Comparison of ENCODE assay signal across 27 cellular contexts in genomic region chr19:4224470-4224869, GRCh38. TPM values are rescaled to one million over a fixed set of nuclear protein-coding genes. Genes with fewer than 3 reads are reported as not detected.
DNase-seq lines count a peak whose midpoint lies in the region; ATAC-seq and TF ChIP-seq lines count a peak whose summit lies in the region.
"Had no signal": no experiment of that assay in that cellular context is flagged by ENCODE, and none has a peak within 500 bp of the region (broad histone marks: within the 10 kb centered on the region; RNA-seq: fewer than 3 reads in every experiment).

No MANE protein-coding gene starts in this region.

- no peak overlapping the region for H4K8ac ChIP-seq in IMR-90 (ENCODE audit: low read depth in 2 of 2, low read length in 2 of 2)

- H2BK15ac ChIP-seq in IMR-90 (ENCODE audit: low read depth, low read length), result no peak overlapping the region

- H3K79me1 ChIP-seq in IMR-90 (ENCODE audit: low read depth in 1 of 2, low read length in 2 of 2), result no peaks in the 10 kb centered on the region

- H3K4me1 ChIP-seq in IMR-90 (ENCODE audit: control insufficient read depth, insufficient read depth, low read length) (peaks cover 8% of the 10 kb centered on the region; the same call in 1 of the 2 replicates), endodermal cell (ENCODE audit: control insufficient read depth, insufficient read depth, low read length) (no peaks in the 10 kb centered on the region), gastroesophageal sphincter (no peaks in the 10 kb centered on the region)

- H3K4me3 ChIP-seq in IMR-90 (ENCODE audit: insufficient read depth, low read depth, low read length) (no peak overlapping the region), endodermal cell (ENCODE audit: low read length) (no peak overlapping the region), gastroesophageal sphincter (no peak overlapping the region)
- H3K4me3 ChIP-seq: BLaER1, PC-9 had no signal

- H4K91ac ChIP-seq in IMR-90 (ENCODE audit: insufficient read depth, low read depth, low read length), result no peak overlapping the region

- TF ChIP-seq RAD21 in IMR-90 (IDR thresholded peaks at IDR 0.05; ENCODE audit: low read length), result no peak

- no peaks in the 10 kb centered on the region for H3K4me1 Mint-ChIP-seq in endodermal cell
- no peaks in the 10 kb centered on the region for H3K4me1 Mint-ChIP-seq in neural crest cell
- H3K4me1 Mint-ChIP-seq in activated T-helper 17 cell treated with anti-CD3 and anti-CD28 coated beads, Interleukin-2, amount 50 U/mL, for 72 hours, result no peaks in the 10 kb centered on the region
- peaks cover 0 to 2% (median under 1%) of the 10 kb centered on the region in 4 donors for H3K4me1 Mint-ChIP-seq in naive thymus-derived CD8-positive, alpha-beta T cell

- peaks cover 6% of the 10 kb centered on the region for H3K27me3 ChIP-seq in IMR-90 (ENCODE audit: control insufficient read depth, insufficient read depth, low read length)
- no peaks in the 10 kb centered on the region for H3K27me3 ChIP-seq in endodermal cell (ENCODE audit: control insufficient read depth, insufficient read depth, low read length, poor library complexity, severe bottlenecking)
- peaks cover 23% of the 10 kb centered on the region for H3K27me3 ChIP-seq in gastroesophageal sphincter
- H3K27me3 ChIP-seq: BLaER1 had no signal

- no peaks in the 10 kb centered on the region; the same call in 1 of the 2 replicates for H3K9me1 ChIP-seq in IMR-90 (ENCODE audit: insufficient read depth, low read length)

- H3K27me3 Mint-ChIP-seq in endodermal cell (ENCODE audit: insufficient read depth), result peaks cover 2% of the 10 kb centered on the region
- H3K27me3 Mint-ChIP-seq in neural crest cell (ENCODE audit: low read depth), result peaks cover 2% of the 10 kb centered on the region
- H3K27me3 Mint-ChIP-seq in activated T-helper 17 cell treated with anti-CD3 and anti-CD28 coated beads, Interleukin-2, amount 50 U/mL, for 72 hours, result peaks cover 4% of the 10 kb centered on the region
- peaks cover 0 to 2% (median under 1%) of the 10 kb centered on the region in 5 donors for H3K27me3 Mint-ChIP-seq in naive thymus-derived CD8-positive, alpha-beta T cell
- H3K27me3 Mint-ChIP-seq: CD4-positive, CD25-positive, alpha-beta regulatory T cell had no signal

- H3K14ac ChIP-seq in IMR-90 (replicated peaks; ENCODE audit: low read depth, low read length), result no peak overlapping the region

- no peak overlapping the region for H4K5ac ChIP-seq in IMR-90 (ENCODE audit: low read depth, low read length)

- H2AFZ ChIP-seq in IMR-90 (replicated peaks; ENCODE audit: low read length, poor library complexity), result peak overlapping the region; percentile 32
- H2AFZ ChIP-seq: PC-9 had no signal

- H2BK5ac ChIP-seq in IMR-90 (ENCODE audit: low read depth, low read length, poor library complexity, severe bottlenecking), result no peak overlapping the region

- WGBS in IMR-90 (ENCODE audit: extremely low coverage in 2 of 2, insufficient read length in 1 of 2), 2 experiments, result 45% methylated on average over 4 of the region's 15 CpGs; no CpG with 5 or more reads in 1 of the 2 experiments
- WGBS in endodermal cell (ENCODE audit: insufficient coverage in 1 of 2, insufficient read length in 1 of 2), 2 experiments, result 80 to 85% methylated on average over 15 of the region's 15 CpGs
- 80% methylated on average over 2 of the region's 15 CpGs; no CpG with 5 or more reads in 1 of the 2 donors for WGBS in gastroesophageal sphincter (ENCODE audit: low coverage in 1 of 2), 2 donors

- ATAC-seq in IMR-90 (ENCODE audit: low read depth) (no peak), gastroesophageal sphincter (no peak)
- ATAC-seq in activated T-helper 17 cell treated with anti-CD3 and anti-CD28 coated beads, Interleukin-2, amount 50 U/mL, for 72 hours (replicated peaks), result no peak
- no peak for ATAC-seq in naive thymus-derived CD8-positive, alpha-beta T cell

- no peak overlapping the region for H2BK120ac ChIP-seq in IMR-90 (ENCODE audit: low read depth, low read length)

- H3K27ac Mint-ChIP-seq in endodermal cell (no peak overlapping the region), neural crest cell (ENCODE audit: unreplicated experiment) (peak overlapping the region; percentile 82)
- H3K27ac Mint-ChIP-seq in activated T-helper 17 cell treated with anti-CD3 and anti-CD28 coated beads, Interleukin-2, amount 50 U/mL, for 72 hours, result no peak overlapping the region
- H3K27ac Mint-ChIP-seq in naive thymus-derived CD8-positive, alpha-beta T cell, result peak overlapping the region in 1 of 10 donors; percentile 29
- H3K27ac Mint-ChIP-seq: CD4-positive, CD25-positive, alpha-beta regulatory T cell; H9 had no signal

- TF ChIP-seq EP300 in gastroesophageal sphincter (IDR thresholded peaks at IDR 0.05), result no peak

- DNase-seq in D341Med (ENCODE audit: low spot score) (peak; percentile 21), IMR-90 (no peak), endodermal cell (no peak), neural crest cell (ENCODE audit: low read depth, low spot score) (no peak), NCI-H2227 treated with DMSO at 0.1 percent for 48 hours (lab: John Stamatoyannopoulos, UW) (no peak)
- DNase-seq in naive thymus-derived CD8-positive, alpha-beta T cell, result no peak
- DNase-seq: CD4-positive, CD25-positive, alpha-beta regulatory T cell; H9; Kasumi-1; MV-4-11; NCI-H1105; NCI-H1436 treated with DMSO at 0.1 percent for 48 hours; NCI-H187 treated with DMSO at 0.1 percent for 48 hours; NCI-H2107; NCI-H446; NCI-H524 treated with DMSO at 0.1 percent for 48 hours; NCI-H82; NK-92 treated with Interleukin-12 subunit alpha and Interleukin-12 subunit beta, amount 100 ng/mL, for 24 hours; PC-9; SIG-M5; SK-N-SH; SW 1271 had no signal

- H3K9me3 Mint-ChIP-seq in endodermal cell, result no peaks in the 10 kb centered on the region
- no peaks in the 10 kb centered on the region for H3K9me3 Mint-ChIP-seq in neural crest cell
- H3K9me3 Mint-ChIP-seq in activated T-helper 17 cell treated with anti-CD3 and anti-CD28 coated beads, Interleukin-2, amount 50 U/mL, for 72 hours, result no peaks in the 10 kb centered on the region
- no peaks in the 10 kb centered on the region for H3K9me3 Mint-ChIP-seq in naive thymus-derived CD8-positive, alpha-beta T cell
- H3K9me3 Mint-ChIP-seq: CD4-positive, CD25-positive, alpha-beta regulatory T cell; H9 had no signal

- POLR2A ChIA-PET in IMR-90 (lab: Charles Lee; ENCODE audit: unreplicated experiment), result no interaction called here
- POLR2A ChIA-PET in naive thymus-derived CD8-positive, alpha-beta T cell (lab: Charles Lee), result no interaction called here

- in situ Hi-C loops in IMR-90 (cut with MboI; ENCODE audit: low sequenced_read_pairs), result no loop called here

- no peak for TF ChIP-seq CTCF in IMR-90 (conservative IDR thresholded peaks at IDR 0.05; ENCODE audit: low read depth, low read length)
- TF ChIP-seq CTCF in endodermal cell (conservative IDR thresholded peaks at IDR 0.05), result no peak
- TF ChIP-seq CTCF in neural crest cell (conservative IDR thresholded peaks at IDR 0.05), result no peak
- TF ChIP-seq CTCF in gastroesophageal sphincter (IDR thresholded peaks at IDR 0.05), result no peak

- H3K4me3 Mint-ChIP-seq in endodermal cell (no peak overlapping the region), neural crest cell (no peak overlapping the region)
- no peak overlapping the region for H3K4me3 Mint-ChIP-seq in activated T-helper 17 cell treated with anti-CD3 and anti-CD28 coated beads, Interleukin-2, amount 50 U/mL, for 72 hours
- H3K4me3 Mint-ChIP-seq in naive thymus-derived CD8-positive, alpha-beta T cell, result no peak overlapping the region
- H3K4me3 Mint-ChIP-seq: CD4-positive, CD25-positive, alpha-beta regulatory T cell; H9 had no signal

- H3K23ac ChIP-seq in IMR-90 (ENCODE audit: low read depth, low read length), result no peak overlapping the region

- intact Hi-C loops in IMR-90 (cut with micrococcal nuclease), result no loop called here

- H4K20me1 ChIP-seq in IMR-90 (ENCODE audit: insufficient read depth, low read length), result no peaks in the 10 kb centered on the region
- H4K20me1 ChIP-seq: BLaER1 had no signal

- no TSS peak for BruUV-seq in IMR-90 (replicated peaks; lab: Mats Ljungman, UMichigan)

- no peak overlapping the region for H2BK20ac ChIP-seq in IMR-90 (ENCODE audit: low read depth, low read length)

- H2AK5ac ChIP-seq in IMR-90 (ENCODE audit: low read depth, low read length), result no peak overlapping the region

- H3K4me2 ChIP-seq in IMR-90 (ENCODE audit: low read depth, low read length), result no peak overlapping the region
- H3K4me2 ChIP-seq: BLaER1, PC-9, SK-N-SH had no signal

- H3K27ac ChIP-seq in IMR-90 (ENCODE audit: insufficient read depth, low read length) (no peak overlapping the region), endodermal cell (ENCODE audit: low read depth, low read length) (peak overlapping the region; percentile 53), gastroesophageal sphincter (no peak overlapping the region)
- H3K27ac ChIP-seq: BLaER1, HL-60, PC-9 had no signal

- no peak overlapping the region for H3K18ac ChIP-seq in IMR-90 (ENCODE audit: low read depth, low read length)

- H3K9ac ChIP-seq in IMR-90 (ENCODE audit: low read depth, low read length), result no peak overlapping the region
- H3K9ac ChIP-seq in endodermal cell (ENCODE audit: extremely low read depth, low read length, poor library complexity, severe bottlenecking), result no peak overlapping the region
- H3K9ac ChIP-seq: BLaER1, SK-N-SH had no signal

- no peak overlapping the region for H3K56ac ChIP-seq in IMR-90 (ENCODE audit: extremely low read depth, insufficient read depth, low read length)

- dilution Hi-C loops in IMR-90 (cut with HindIII; ENCODE audit: low sequenced_read_pairs, unreplicated experiment), result no loop called here

- CTCF ChIA-PET in IMR-90 (lab: Yijun Ruan, JAX), result no interaction called here

- H2AK9ac ChIP-seq in IMR-90 (replicated peaks; ENCODE audit: low read depth, low read length, poor library complexity), result no peak overlapping the region

- TF ChIP-seq POLR2A in IMR-90 (IDR thresholded peaks at IDR 0.05; ENCODE audit: low read depth, low read length) (no peak), gastroesophageal sphincter (IDR thresholded peaks at IDR 0.05) (no peak)

- H3K36me3 Mint-ChIP-seq in endodermal cell (ENCODE audit: low read depth) (no peaks in the 10 kb centered on the region), neural crest cell (ENCODE audit: low read depth) (no peaks in the 10 kb centered on the region)
- no peaks in the 10 kb centered on the region for H3K36me3 Mint-ChIP-seq in activated T-helper 17 cell treated with anti-CD3 and anti-CD28 coated beads, Interleukin-2, amount 50 U/mL, for 72 hours (ENCODE audit: low read depth)
- H3K36me3 Mint-ChIP-seq in naive thymus-derived CD8-positive, alpha-beta T cell, result no peaks in the 10 kb centered on the region
- H3K36me3 Mint-ChIP-seq: CD4-positive, CD25-positive, alpha-beta regulatory T cell had no signal

- H3K9me3 ChIP-seq in IMR-90 (ENCODE audit: control insufficient read depth, insufficient read depth, low read length) (no peaks in the 10 kb centered on the region), endodermal cell (ENCODE audit: control insufficient read depth, low read length) (no peaks in the 10 kb centered on the region), gastroesophageal sphincter (no peaks in the 10 kb centered on the region)
- H3K9me3 ChIP-seq: BLaER1, SK-N-SH had no signal

- H3K36me3 ChIP-seq in IMR-90 (ENCODE audit: control insufficient read depth, insufficient read depth, low read length) (no peaks in the 10 kb centered on the region), endodermal cell (ENCODE audit: control insufficient read depth, insufficient read depth, low read length) (no peaks in the 10 kb centered on the region), gastroesophageal sphincter (no peaks in the 10 kb centered on the region)
- H3K36me3 ChIP-seq: BLaER1 had no signal

- H3K4ac ChIP-seq in IMR-90 (ENCODE audit: low read depth, low read length), result no peak overlapping the region

RNA-seq across cellular contexts. Expression of gene EBI3, which starts 4.9 kb away (rescaled TPM):
- 0.28 and 0.36 TPM in 2 replicates for total RNA-seq in IMR-90 (2012; rRNA removed)
- 2.7 and 3.0 TPM in 2 replicates for polyA plus RNA-seq in IMR-90 (2012; rRNA removed)
- 2.8 and 6.8 TPM in 2 replicates for polyA plus RNA-seq in IMR-90 (2012; cell fraction: cytosol; rRNA removed)
- polyA plus RNA-seq in IMR-90 (2012; cell fraction: nucleus; rRNA removed; ENCODE audit: low replicate concordance), result 2.5 and 2.7 TPM in 2 replicates
- not detected for total RNA-seq in endodermal cell
- 0.25 TPM for polyA plus RNA-seq in endodermal cell (2013, experiment 1 of 2)
- polyA plus RNA-seq in endodermal cell (2013, experiment 2 of 2), result 0.54 TPM
- not detected in 2 replicates for total RNA-seq in neural crest cell
- total RNA-seq in gastroesophageal sphincter, result 1 to 10 TPM in 1 of 4 donors, under 1 TPM in 2, not detected in 1; 0.54 to 8.2 (median 0.96) TPM
- total RNA-seq in activated T-helper 17 cell treated with anti-CD3 and anti-CD28 coated beads, Interleukin-2, amount 50 U/mL, for 72 hours, result 10 to 100 TPM; 18.3 to 23.6 TPM
- total RNA-seq in naive thymus-derived CD8-positive, alpha-beta T cell, result under 1 TPM; 0.36 to 0.47 TPM
- not detected for polyA plus RNA-seq in naive thymus-derived CD8-positive, alpha-beta T cell
- total RNA-seq: CD4-positive, CD25-positive, alpha-beta regulatory T cell; PC-9 had no signal

RNA-seq across cellular contexts. Expression of gene YJU2, which starts 22.4 kb away (rescaled TPM):
- total RNA-seq in IMR-90 (2012; rRNA removed), result 15.6 and 20.3 TPM in 2 replicates
- 18.8 and 18.9 TPM in 2 replicates for polyA plus RNA-seq in IMR-90 (2012; rRNA removed)
- polyA plus RNA-seq in IMR-90 (2012; cell fraction: cytosol; rRNA removed), result 19.0 and 22.4 TPM in 2 replicates
- 14.6 and 17.9 TPM in 2 replicates for polyA plus RNA-seq in IMR-90 (2012; cell fraction: nucleus; rRNA removed; ENCODE audit: low replicate concordance)
- total RNA-seq in endodermal cell, result 10 to 100 TPM; 15.8 to 16.4 TPM
- polyA plus RNA-seq in endodermal cell (2013, experiment 1 of 2), result 19.3 TPM
- polyA plus RNA-seq in endodermal cell (2013, experiment 2 of 2), result 19.0 TPM
- total RNA-seq in neural crest cell, result 22.9 and 24.9 TPM in 2 replicates
- total RNA-seq in gastroesophageal sphincter, result 10 to 100 TPM; 20.0 to 24.6 (median 21.6) TPM
- total RNA-seq in activated T-helper 17 cell treated with anti-CD3 and anti-CD28 coated beads, Interleukin-2, amount 50 U/mL, for 72 hours, result 10 to 100 TPM; 22.5 to 22.6 TPM
- total RNA-seq in naive thymus-derived CD8-positive, alpha-beta T cell, result 10 to 100 TPM; 32.9 to 33.8 TPM
- 10 to 100 TPM; 20.2 to 35.3 (median 28.1) TPM for polyA plus RNA-seq in naive thymus-derived CD8-positive, alpha-beta T cell

RNA-seq across cellular contexts. Expression of gene ANKRD24, which starts 42.0 kb away (rescaled TPM):
- total RNA-seq in IMR-90 (2012; rRNA removed), result 0.18 and 0.28 TPM in 2 replicates
- 0.21 and 0.29 TPM in 2 replicates for polyA plus RNA-seq in IMR-90 (2012; rRNA removed)
- 0.36 and 0.49 TPM in 2 replicates for polyA plus RNA-seq in IMR-90 (2012; cell fraction: cytosol; rRNA removed)
- polyA plus RNA-seq in IMR-90 (2012; cell fraction: nucleus; rRNA removed; ENCODE audit: low replicate concordance), result 2.2 and 2.3 TPM in 2 replicates
- 1 to 10 TPM in 1 of 2 donors, under 1 TPM in 1; 0.77 to 2.0 TPM for total RNA-seq in endodermal cell
- polyA plus RNA-seq in endodermal cell (2013, experiment 1 of 2), result 1.6 TPM
- 1.1 TPM for polyA plus RNA-seq in endodermal cell (2013, experiment 2 of 2)
- 0.19 and 0.27 TPM in 2 replicates for total RNA-seq in neural crest cell
- 1 to 10 TPM in 3 of 4 donors, under 1 TPM in 1; 0.12 to 2.6 (median 1.2) TPM for total RNA-seq in gastroesophageal sphincter
- 1 to 10 TPM; 1.2 to 2.5 TPM for total RNA-seq in activated T-helper 17 cell treated with anti-CD3 and anti-CD28 coated beads, Interleukin-2, amount 50 U/mL, for 72 hours
- total RNA-seq in naive thymus-derived CD8-positive, alpha-beta T cell, result 1 to 10 TPM; 1.9 to 2.2 TPM
- under 1 TPM in 2 of 3 donors, not detected in 1; 0.36 to 0.50 TPM for polyA plus RNA-seq in naive thymus-derived CD8-positive, alpha-beta T cell

RNA-seq across cellular contexts. Expression of gene SIRT6, which starts 42.1 kb away (rescaled TPM):
- total RNA-seq in IMR-90 (2012; rRNA removed), result 3.9 and 6.1 TPM in 2 replicates
- 25.3 and 31.6 TPM in 2 replicates for polyA plus RNA-seq in IMR-90 (2012; rRNA removed)
- polyA plus RNA-seq in IMR-90 (2012; cell fraction: cytosol; rRNA removed), result 18.1 and 26.8 TPM in 2 replicates
- 58.7 and 204 TPM in 2 replicates for polyA plus RNA-seq in IMR-90 (2012; cell fraction: nucleus; rRNA removed; ENCODE audit: low replicate concordance)
- total RNA-seq in endodermal cell, result 10 to 100 TPM; 22.1 to 29.1 TPM
- 21.4 TPM for polyA plus RNA-seq in endodermal cell (2013, experiment 1 of 2)
- 21.3 TPM for polyA plus RNA-seq in endodermal cell (2013, experiment 2 of 2)
- 33.9 and 34.8 TPM in 2 replicates for total RNA-seq in neural crest cell
- 10 to 100 TPM; 10.0 to 35.0 (median 27.1) TPM for total RNA-seq in gastroesophageal sphincter
- total RNA-seq in activated T-helper 17 cell treated with anti-CD3 and anti-CD28 coated beads, Interleukin-2, amount 50 U/mL, for 72 hours, result 10 to 100 TPM; 37.9 to 38.9 TPM
- 10 to 100 TPM; 27.2 to 27.3 TPM for total RNA-seq in naive thymus-derived CD8-positive, alpha-beta T cell
- polyA plus RNA-seq in naive thymus-derived CD8-positive, alpha-beta T cell, result 1 to 10 TPM in 2 of 3 donors, under 1 TPM in 1; 0.86 to 4.3 (median 1.4) TPM

RNA-seq across cellular contexts. Expression of gene SHD, which starts 54.6 kb away (rescaled TPM):
- total RNA-seq in IMR-90 (2012; rRNA removed) (not detected in 2 replicates), endodermal cell (1 to 10 TPM; 2.8 to 6.6 TPM), neural crest cell (2.7 and 4.5 TPM in 2 replicates), gastroesophageal sphincter (not detected)
- not detected in 2 replicates for polyA plus RNA-seq in IMR-90 (2012; rRNA removed)
- not detected in 2 replicates for polyA plus RNA-seq in IMR-90 (2012; cell fraction: cytosol; rRNA removed)
- polyA plus RNA-seq in IMR-90 (2012; cell fraction: nucleus; rRNA removed; ENCODE audit: low replicate concordance), result not detected in 2 replicates
- 10.1 TPM for polyA plus RNA-seq in endodermal cell (2013, experiment 1 of 2)
- polyA plus RNA-seq in endodermal cell (2013, experiment 2 of 2), result 9.9 TPM
- total RNA-seq in activated T-helper 17 cell treated with anti-CD3 and anti-CD28 coated beads, Interleukin-2, amount 50 U/mL, for 72 hours, result not detected
- not detected for total RNA-seq in naive thymus-derived CD8-positive, alpha-beta T cell
- not detected for polyA plus RNA-seq in naive thymus-derived CD8-positive, alpha-beta T cell
- total RNA-seq: CD4-positive, CD25-positive, alpha-beta regulatory T cell; M059J; PC-9 had no signal
- polyA plus RNA-seq: CD4-positive, CD25-positive, alpha-beta regulatory T cell had no signal
